8 cellular contexts compared by ENCODE assay signal in the genomic region with DNA sequence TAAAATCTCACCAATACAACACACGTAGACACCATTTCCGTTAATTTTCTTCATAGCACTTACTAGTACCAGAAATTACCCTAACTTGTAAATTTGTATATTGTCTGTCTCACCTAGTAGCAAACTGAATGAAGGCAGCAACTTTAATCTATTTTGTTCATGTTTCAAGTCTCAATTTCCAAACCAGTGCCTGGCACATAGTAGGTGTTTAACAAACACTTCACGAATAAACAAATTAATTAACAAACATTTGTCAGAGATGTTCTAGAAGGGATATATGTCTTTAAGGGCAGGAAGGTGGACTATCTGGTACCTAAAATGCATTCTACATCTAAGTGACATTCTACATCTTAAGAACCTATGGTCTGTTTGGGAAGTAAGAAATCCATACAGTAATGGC. TPM values are rescaled to one million over a fixed set of nuclear protein-coding genes. Genes with fewer than 3 reads are reported as not detected.
A peak's percentile ranks its signal among the peaks of the same experiment; 100 is the strongest.
DNase-seq lines count a peak whose midpoint lies in the region; ATAC-seq and TF ChIP-seq lines count a peak whose summit lies in the region.

No MANE protein-coding gene starts in this region.

- CTCF ChIA-PET in HEK293T (lab: Yijun Ruan, JAX), result no interaction called here

- peak overlapping the region; percentile 95 for H3K9ac ChIP-seq in Loucy (ENCODE audit: low read depth, low read length, poor library complexity, severe bottlenecking)

- H3K36me3 Mint-ChIP-seq in dendritic cell treated with granulocyte-macrophage colony-stimulating factor and Interleukin-4, amounts not matched to agents 40 ng/mL and 50 ng/mL, for 4 days (ENCODE audit: low read depth), result peaks cover 25% of the 10 kb centered on the region
- H3K36me3 Mint-ChIP-seq in natural killer cell treated with Interleukin-12 subunit alpha and Interleukin-12 subunit beta and Interleukin-15 and Interleukin-18, amount 100 ng/mL, for 72 hours, result peaks cover 5% of the 10 kb centered on the region

- no peak for TF ChIP-seq CTCF in BE2C (IDR thresholded peaks at IDR 0.05; ENCODE audit: low read depth, low read length)
- no peak for TF ChIP-seq CTCF in Loucy (conservative IDR thresholded peaks at IDR 0.05; ENCODE audit: low read length)

- POLR2A ChIA-PET in HEK293T (lab: Yijun Ruan, JAX), result no interaction called here

- intact Hi-C loops in dendritic cell treated with granulocyte-macrophage colony-stimulating factor and Interleukin-4, amounts not matched to agents 40 ng/mL and 50 ng/mL, for 4 days (cut with micrococcal nuclease), result no loop called here

- H3K9me3 ChIP-seq in BE2C (no peaks in the 10 kb centered on the region), Loucy (ENCODE audit: insufficient read depth, low read depth, low read length) (no peaks in the 10 kb centered on the region)

- peak overlapping the region; percentile 98 for H3K27ac Mint-ChIP-seq in dendritic cell treated with granulocyte-macrophage colony-stimulating factor and Interleukin-4, amounts not matched to agents 40 ng/mL and 50 ng/mL, for 4 days
- H3K27ac Mint-ChIP-seq in natural killer cell treated with Interleukin-12 subunit alpha and Interleukin-12 subunit beta and Interleukin-15 and Interleukin-18, amount 100 ng/mL, for 72 hours, result peak overlapping the region; percentile 98 to 99

- H3K4me2 ChIP-seq in Loucy (ENCODE audit: low read depth, low read length, poor library complexity, severe bottlenecking), result peak overlapping the region; percentile 91

- H3K4me3 ChIP-seq in BE2C (ENCODE audit: low read depth, low read length), result peak overlapping the region; percentile 72
- H3K4me3 ChIP-seq in Loucy (ENCODE audit: low read length, poor library complexity, severe bottlenecking), result peak overlapping the region; percentile 98

- H4K20me1 ChIP-seq in Loucy (ENCODE audit: insufficient read depth, low read length, poor library complexity, severe bottlenecking), result no peaks in the 10 kb centered on the region

- DNase-seq in BE2C (no peak), HEK293T (ENCODE audit: extremely low spot score) (no peak), HCEC 1CT (no peak), RPMI8226 (no peak), NCI-H1694 treated with DMSO at 0.1 percent for 48 hours (lab: John Stamatoyannopoulos, UW) (no peak)
- no peak for DNase-seq in natural killer cell treated with Interleukin-12 subunit alpha and Interleukin-12 subunit beta and Interleukin-15 and Interleukin-18, amount 100 ng/mL, for 72 hours (ENCODE audit: low spot score)

- H3K27me3 Mint-ChIP-seq in dendritic cell treated with granulocyte-macrophage colony-stimulating factor and Interleukin-4, amounts not matched to agents 40 ng/mL and 50 ng/mL, for 4 days, result peaks cover 4% of the 10 kb centered on the region
- peaks cover 0 to 14% of the 10 kb centered on the region in 2 donors for H3K27me3 Mint-ChIP-seq in natural killer cell treated with Interleukin-12 subunit alpha and Interleukin-12 subunit beta and Interleukin-15 and Interleukin-18, amount 100 ng/mL, for 72 hours

- no peak for ATAC-seq in natural killer cell treated with Interleukin-12 subunit alpha and Interleukin-12 subunit beta and Interleukin-15 and Interleukin-18, amount 100 ng/mL, for 72 hours

- no peak overlapping the region for H2AFZ ChIP-seq in Loucy (ENCODE audit: low read length)

- no peaks in the 10 kb centered on the region for H3K9me3 Mint-ChIP-seq in dendritic cell treated with granulocyte-macrophage colony-stimulating factor and Interleukin-4, amounts not matched to agents 40 ng/mL and 50 ng/mL, for 4 days
- no peaks in the 10 kb centered on the region for H3K9me3 Mint-ChIP-seq in natural killer cell treated with Interleukin-12 subunit alpha and Interleukin-12 subunit beta and Interleukin-15 and Interleukin-18, amount 100 ng/mL, for 72 hours

- H3K4me1 ChIP-seq in BE2C (peaks cover 4% of the 10 kb centered on the region; the same call in 1 of the 2 replicates), Loucy (ENCODE audit: insufficient read depth, low read length, poor library complexity, severe bottlenecking) (peaks cover 28% of the 10 kb centered on the region)

- H3K79me2 ChIP-seq in Loucy (ENCODE audit: insufficient read depth, low read length), result peaks cover 19% of the 10 kb centered on the region

- H3K36me3 ChIP-seq in BE2C (peaks cover 12% of the 10 kb centered on the region), Loucy (ENCODE audit: insufficient read depth, low read length) (peaks cover 4% of the 10 kb centered on the region; the same call in 1 of the 2 replicates)

- H3K27me3 ChIP-seq in BE2C, result no peaks in the 10 kb centered on the region
- no peaks in the 10 kb centered on the region for H3K27me3 ChIP-seq in Loucy (ENCODE audit: insufficient read depth, low read length, poor library complexity, severe bottlenecking)

- peaks cover 24% of the 10 kb centered on the region for H3K4me1 Mint-ChIP-seq in dendritic cell treated with granulocyte-macrophage colony-stimulating factor and Interleukin-4, amounts not matched to agents 40 ng/mL and 50 ng/mL, for 4 days (ENCODE audit: low read depth)
- peaks cover 18 to 22% of the 10 kb centered on the region in 2 donors for H3K4me1 Mint-ChIP-seq in natural killer cell treated with Interleukin-12 subunit alpha and Interleukin-12 subunit beta and Interleukin-15 and Interleukin-18, amount 100 ng/mL, for 72 hours (ENCODE audit: low read depth in 2 of 2)

- no peaks in the 10 kb centered on the region for H3F3A ChIP-seq in Loucy (ENCODE audit: low read depth)

- no peaks in the 10 kb centered on the region for H3K9me2 ChIP-seq in Loucy (replicated peaks; ENCODE audit: low read depth, low read length)

- peak overlapping the region; percentile 87 for H3K4me3 Mint-ChIP-seq in dendritic cell treated with granulocyte-macrophage colony-stimulating factor and Interleukin-4, amounts not matched to agents 40 ng/mL and 50 ng/mL, for 4 days
- peak overlapping the region; percentile 96 for H3K4me3 Mint-ChIP-seq in natural killer cell treated with Interleukin-12 subunit alpha and Interleukin-12 subunit beta and Interleukin-15 and Interleukin-18, amount 100 ng/mL, for 72 hours

TF ChIP-seq in HEK293T, 16 proteins besides CTCF, POLR2A, EP300 and RAD21:
- TF ChIP-seq FOXK2 (IDR thresholded peaks at IDR 0.05) (no peak), NFRKB (IDR thresholded peaks at IDR 0.05) (no peak), FOXA1 (IDR thresholded peaks at IDR 0.05) (no peak), L3MBTL2 (conservative IDR thresholded peaks at IDR 0.05) (no peak), ELF4 (IDR thresholded peaks at IDR 0.05) (no peak), BHLHE40 (IDR thresholded peaks at IDR 0.05; ENCODE audit: borderline replicate concordance) (no peak), ARNT (IDR thresholded peaks at IDR 0.05) (no peak), SUZ12 (IDR thresholded peaks at IDR 0.05) (no peak), HDGF (IDR thresholded peaks at IDR 0.05; ENCODE audit: borderline replicate concordance) (no peak), TARDBP (IDR thresholded peaks at IDR 0.05) (no peak), CTBP1 (IDR thresholded peaks at IDR 0.05; ENCODE audit: borderline replicate concordance) (no peak), FOXM1 (IDR thresholded peaks at IDR 0.05; ENCODE audit: borderline replicate concordance) (no peak)
- TF ChIP-seq, protein P1, sequence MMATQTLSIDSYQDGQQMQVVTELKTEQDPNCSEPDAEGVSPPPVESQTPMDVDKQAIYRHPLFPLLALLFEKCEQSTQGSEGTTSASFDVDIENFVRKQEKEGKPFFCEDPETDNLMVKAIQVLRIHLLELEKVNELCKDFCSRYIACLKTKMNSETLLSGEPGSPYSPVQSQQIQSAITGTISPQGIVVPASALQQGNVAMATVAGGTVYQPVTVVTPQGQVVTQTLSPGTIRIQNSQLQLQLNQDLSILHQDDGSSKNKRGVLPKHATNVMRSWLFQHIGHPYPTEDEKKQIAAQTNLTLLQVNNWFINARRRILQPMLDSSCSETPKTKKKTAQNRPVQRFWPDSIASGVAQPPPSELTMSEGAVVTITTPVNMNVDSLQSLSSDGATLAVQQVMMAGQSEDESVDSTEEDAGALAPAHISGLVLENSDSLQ (IDR thresholded peaks at IDR 0.05), result no peak

RNA-seq across cellular contexts. Expression of a gene that starts 1.0 kb away (rescaled TPM):
- 22.5 TPM for polyA plus RNA-seq in BE2C (2012; ENCODE audit: insufficient read depth, insufficient read length, low read depth)
- total RNA-seq in natural killer cell treated with Interleukin-12 subunit alpha and Interleukin-12 subunit beta and Interleukin-15 and Interleukin-18, amount 100 ng/mL, for 72 hours, result 10 to 100 TPM; 23.7 to 69.5 TPM

RNA-seq across cellular contexts. Expression of a gene that starts 42.2 kb away (rescaled TPM):
- polyA plus RNA-seq in BE2C (2012; ENCODE audit: insufficient read depth, insufficient read length, low read depth), result 0.12 TPM
- under 1 TPM in 1 of 2 donors, not detected in 1; 0.26 TPM for total RNA-seq in natural killer cell treated with Interleukin-12 subunit alpha and Interleukin-12 subunit beta and Interleukin-15 and Interleukin-18, amount 100 ng/mL, for 72 hours
